Comparison of ENCODE assay signal across 15 cellular contexts in the genomic region with DNA sequence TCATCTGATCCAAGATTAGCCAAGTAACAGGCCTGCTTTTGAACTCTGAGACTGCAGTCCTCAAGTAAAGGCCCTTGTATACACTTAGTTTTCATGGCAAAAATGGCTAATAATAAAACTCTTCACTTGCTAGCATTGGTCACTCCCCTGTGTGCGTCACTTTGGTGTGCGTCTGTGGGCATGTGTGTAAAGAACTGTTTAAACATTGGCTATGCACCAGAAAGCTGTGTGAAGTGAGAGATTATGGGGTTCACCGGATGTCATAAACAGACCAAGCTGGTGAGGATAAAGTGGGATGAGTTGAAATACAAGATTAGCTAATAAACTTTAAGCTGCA.
DNase-seq lines count a peak whose midpoint lies in the region; ATAC-seq and TF ChIP-seq lines count a peak whose summit lies in the region.
"Had no signal": no experiment of that assay in that cellular context is flagged by ENCODE, and none has a peak within 500 bp of the region (broad histone marks: within the 10 kb centered on the region; RNA-seq: fewer than 3 reads in every experiment).

No MANE protein-coding gene starts in this region.

- H2AFZ ChIP-seq in PC-3 (ENCODE audit: low read length) (no peak overlapping the region), fibroblast of lung (ENCODE audit: low read length) (no peak overlapping the region)

- H3K79me2 ChIP-seq in PC-3 (ENCODE audit: low read length): no peaks in the 10 kb centered on the region
- H3K79me2 ChIP-seq in fibroblast of lung (ENCODE audit: control insufficient read depth, insufficient read depth, low read length): peaks cover 13% of the 10 kb centered on the region

- peaks cover 6% of the 10 kb centered on the region; the same call in 1 of the 2 replicates for H3K4me1 ChIP-seq in PC-3 (ENCODE audit: insufficient read depth, low read length)
- peaks cover 23% of the 10 kb centered on the region for H3K4me1 ChIP-seq in fibroblast of lung (ENCODE audit: control insufficient read depth, extremely low read depth, insufficient read depth, low read length)
- H3K4me1 ChIP-seq: BE2C had no signal

- DNase-seq in AG10803 (ENCODE audit: low read depth): peak; percentile 56
- no peak for DNase-seq in PC-3
- DNase-seq in fibroblast of lung (ENCODE audit: low read depth in 2 of 2): peak; percentile 19 to 72
- DNase-seq in retinal pigment epithelial cell (ENCODE audit: low read depth): peak; percentile 44
- DNase-seq in GM19240 (ENCODE audit: insufficient read length, low spot score): no peak
- no peak for DNase-seq in NOMO-1 treated with dmso at 0.1 percent for 144 hours (lab: John Stamatoyannopoulos, UW; ENCODE audit: unreplicated experiment)
- no peak for DNase-seq in SIG-M5 (lab: John Stamatoyannopoulos, UW)
- no peak for DNase-seq in mesothelial cell of epicardium (ENCODE audit: low spot score in 2 of 2, unreplicated experiment in 2 of 2)
- DNase-seq: activated CD4-positive, alpha-beta T cell treated with anti-CD3 and anti-CD28 coated beads for 1 hour; activated naive CD8-positive, alpha-beta T cell treated with anti-CD3 and anti-CD28 coated beads, Interleukin-2, amount 10 ng/mL, durations not matched to agents 7 days and 5 days; activated T-cell treated with anti-CD3 and anti-CD28 coated beads, Interleukin-2, amount 50 U/mL, for 4 hours; DMS79 treated with DMSO at 0.1 percent for 48 hours had no signal

- H3K27me3 Mint-ChIP-seq in mesothelial cell of epicardium (ENCODE audit: low read depth): no peaks in the 10 kb centered on the region

- H3K9me3 Mint-ChIP-seq in mesothelial cell of epicardium: no peaks in the 10 kb centered on the region
- H3K9me3 Mint-ChIP-seq: activated naive CD8-positive, alpha-beta T cell treated with anti-CD3 and anti-CD28 coated beads, Interleukin-2, amount 10 ng/mL, durations not matched to agents 7 days and 5 days; activated T-cell treated with anti-CD3 and anti-CD28 coated beads, Interleukin-2, amount 50 U/mL, for 4 hours had no signal

- no peaks in the 10 kb centered on the region for H4K20me1 ChIP-seq in PC-3 (ENCODE audit: low read length)
- no peaks in the 10 kb centered on the region for H4K20me1 ChIP-seq in fibroblast of lung (ENCODE audit: control insufficient read depth, extremely low read depth, insufficient read depth, low read length)

- intact Hi-C loops in PC-3 (cut with micrococcal nuclease): no loop called here

- no TSS peak for BruUV-seq in PC-3 (replicated peaks; lab: Mats Ljungman, UMichigan)

- peaks cover 48% of the 10 kb centered on the region for H3K4me1 Mint-ChIP-seq in mesothelial cell of epicardium

- H3K9ac ChIP-seq in PC-3 (ENCODE audit: low read length): no peak overlapping the region
- peak overlapping the region; percentile 24 for H3K9ac ChIP-seq in fibroblast of lung (ENCODE audit: insufficient read depth, low read length)

- H3K9me2 ChIP-seq in PC-3 (replicated peaks; ENCODE audit: low read length): no peaks in the 10 kb centered on the region

- no peak overlapping the region for H3K27ac ChIP-seq in PC-3 (ENCODE audit: low read length)
- peak overlapping the region; percentile 83 for H3K27ac ChIP-seq in fibroblast of lung (ENCODE audit: insufficient read depth, low read length)
- H3K27ac ChIP-seq: epithelial cell of prostate, suprapubic skin had no signal

- no peak overlapping the region for H3K4me3 ChIP-seq in AG10803 (ENCODE audit: low read length)
- H3K4me3 ChIP-seq in PC-3 (ENCODE audit: low read length): no peak overlapping the region
- H3K4me3 ChIP-seq in fibroblast of lung (replicated peaks in 1 of 4; ENCODE audit: control extremely low read depth in 1 of 4, insufficient read depth in 1 of 4, low read depth in 3 of 4, low read length in 4 of 4): no peak overlapping the region
- H3K4me3 ChIP-seq in retinal pigment epithelial cell (ENCODE audit: low read length): no peak overlapping the region
- H3K4me3 ChIP-seq: suprapubic skin had no signal

- H3K36me3 Mint-ChIP-seq in mesothelial cell of epicardium: no peaks in the 10 kb centered on the region
- H3K36me3 Mint-ChIP-seq: activated naive CD8-positive, alpha-beta T cell treated with anti-CD3 and anti-CD28 coated beads, Interleukin-2, amount 10 ng/mL, durations not matched to agents 7 days and 5 days had no signal

- H3K4me3 Mint-ChIP-seq in mesothelial cell of epicardium: no peak overlapping the region
- H3K4me3 Mint-ChIP-seq: activated naive CD8-positive, alpha-beta T cell treated with anti-CD3 and anti-CD28 coated beads, Interleukin-2, amount 10 ng/mL, durations not matched to agents 7 days and 5 days; activated T-cell treated with anti-CD3 and anti-CD28 coated beads, Interleukin-2, amount 50 U/mL, for 4 hours had no signal

- H3K27ac Mint-ChIP-seq in mesothelial cell of epicardium: no peak overlapping the region
- H3K27ac Mint-ChIP-seq: activated naive CD8-positive, alpha-beta T cell treated with anti-CD3 and anti-CD28 coated beads, Interleukin-2, amount 10 ng/mL, durations not matched to agents 7 days and 5 days had no signal

- H3K4me2 ChIP-seq in PC-3 (ENCODE audit: low read length) (no peak overlapping the region), fibroblast of lung (ENCODE audit: extremely low read depth, insufficient read depth, low read length) (peak overlapping the region; percentile 86)

- peak; percentile 37; the same call in 1 of the 2 replicates for ATAC-seq in PC-3
- ATAC-seq: activated T-cell treated with anti-CD3 and anti-CD28 coated beads, Interleukin-2, amount 50 U/mL, for 4 hours had no signal

- TF ChIP-seq CTCF in AG10803 (conservative IDR thresholded peaks at IDR 0.05; ENCODE audit: low read length): no peak
- no peak for TF ChIP-seq CTCF in PC-3 (conservative IDR thresholded peaks at IDR 0.05; ENCODE audit: low read depth, low read length)
- no peak for TF ChIP-seq CTCF in fibroblast of lung (conservative IDR thresholded peaks at IDR 0.05 in 1 of 2, IDR thresholded peaks at IDR 0.05 in 1 of 2; ENCODE audit: low read depth in 1 of 2, low read length in 2 of 2)
- no peak for TF ChIP-seq CTCF in retinal pigment epithelial cell (conservative IDR thresholded peaks at IDR 0.05; ENCODE audit: low read depth, low read length)
- TF ChIP-seq CTCF in mesothelial cell of epicardium (IDR thresholded peaks at IDR 0.05; ENCODE audit: unreplicated experiment): no peak

- no peaks in the 10 kb centered on the region for H3K9me3 ChIP-seq in PC-3 (ENCODE audit: low read length)
- H3K9me3 ChIP-seq in fibroblast of lung (ENCODE audit: control insufficient read depth, insufficient read depth, low read depth, low read length): no peaks in the 10 kb centered on the region
- H3K9me3 ChIP-seq: BE2C, suprapubic skin had no signal

- H3K36me3 ChIP-seq in PC-3 (ENCODE audit: low read depth, low read length): no peaks in the 10 kb centered on the region
- no peaks in the 10 kb centered on the region for H3K36me3 ChIP-seq in fibroblast of lung (ENCODE audit: control insufficient read depth, insufficient read depth, low read length)
- H3K36me3 ChIP-seq: BE2C, suprapubic skin had no signal

- POLR2A ChIA-PET in PC-3 (lab: Charles Lee; ENCODE audit: unreplicated experiment): interaction anchor here (0.6 kb wide), 2 partner anchors 14 to 44 kb away, joined by 15 to 18 read pairs; no protein-coding TSS in a partner anchor

- CTCF ChIA-PET in PC-3 (lab: Charles Lee): interaction anchor here (0.6 to 0.7 kb wide), 4 partner anchors 11 to 316 kb away, joined by 3 to 9 read pairs (median 3); no protein-coding TSS in a partner anchor

- no peaks in the 10 kb centered on the region for H3K27me3 ChIP-seq in PC-3 (ENCODE audit: low read length)
- no peaks in the 10 kb centered on the region for H3K27me3 ChIP-seq in fibroblast of lung (ENCODE audit: control insufficient read depth, insufficient read depth, low read length)
- H3K27me3 ChIP-seq: BE2C, suprapubic skin had no signal

- H3F3A ChIP-seq in PC-3 (ENCODE audit: low read length, unreplicated experiment): no peaks in the 10 kb centered on the region

Comparison
In these comparisons a context has a peak if more than half of its experiments do, and no peak if none do; other contexts are left out.
1. DNase-seq: peak in AG10803 (single experiment), fibroblast of lung (2 of 2) and retinal pigment epithelial cell (single experiment); none in PC-3 (single experiment), GM19240 (single experiment), NOMO-1 treated with dmso at 0.1 percent for 144 hours (single experiment), SIG-M5 (single experiment) and mesothelial cell of epicardium (0 of 2).